ENCODE assay signal across 12 cellular contexts in genomic region chr18:13261658-13262357, GRCh38. TPM values are rescaled to one million over a fixed set of nuclear protein-coding genes. Genes with fewer than 3 reads are reported as not detected.
DNase-seq lines count a peak whose midpoint lies in the region; ATAC-seq and TF ChIP-seq lines count a peak whose summit lies in the region.
"Had no signal": no experiment of that assay in that cellular context is flagged by ENCODE, and none has a peak within 500 bp of the region (broad histone marks: within the 10 kb centered on the region; RNA-seq: fewer than 3 reads in every experiment).

No MANE protein-coding gene starts in this region.

- H3K4me1 ChIP-seq in naive thymus-derived CD4-positive, alpha-beta T cell (ENCODE audit: control insufficient read depth in 2 of 2, insufficient read depth in 2 of 2, low read length in 2 of 2) = peaks cover 2 to 38% of the 10 kb centered on the region in 2 donors
- peaks cover 61% of the 10 kb centered on the region for H3K4me1 ChIP-seq in vagina

- no peaks in the 10 kb centered on the region for H3K27me3 ChIP-seq in naive thymus-derived CD4-positive, alpha-beta T cell (ENCODE audit: control insufficient read depth in 2 of 2, insufficient read depth in 2 of 2, low read length in 2 of 2)
- H3K27me3 ChIP-seq in vagina (no peaks in the 10 kb centered on the region), MG63 (no peaks in the 10 kb centered on the region)
- H3K27me3 ChIP-seq: right lobe of liver had no signal

- peaks cover 10% of the 10 kb centered on the region for H3K27me3 Mint-ChIP-seq in MCF 10A (ENCODE audit: insufficient read depth, unreplicated experiment)
- H3K27me3 Mint-ChIP-seq in activated T-helper 1 cell treated with anti-CD3 and anti-CD28 coated beads, Interleukin-12 subunit alpha, Interleukin-12 subunit beta, Interleukin-2, Interleukin-4 antibody, amounts not matched to agents 30 ng/mL and 10 ng/mL and 1 ng/mL, durations not matched to agents 14 hours and 24 hours and 36 hours (ENCODE audit: insufficient read depth) = peaks cover 12% of the 10 kb centered on the region
- H3K27me3 Mint-ChIP-seq in naive thymus-derived CD4-positive, alpha-beta T cell = peaks cover 0 to 4% (median 0%) of the 10 kb centered on the region in 5 donors

- peak; percentile 55 for ATAC-seq in naive thymus-derived CD4-positive, alpha-beta T cell

- no TSS peak for BruUV-seq in MCF 10A (replicated peaks; lab: Mats Ljungman, UMichigan)

- no peaks in the 10 kb centered on the region for H3K36me3 ChIP-seq in naive thymus-derived CD4-positive, alpha-beta T cell (ENCODE audit: control insufficient read depth in 2 of 3, insufficient read depth in 3 of 3, low read length in 3 of 3)
- H3K36me3 ChIP-seq in vagina = no peaks in the 10 kb centered on the region
- H3K36me3 ChIP-seq in MG63 = no peaks in the 10 kb centered on the region
- H3K36me3 ChIP-seq: right lobe of liver had no signal

- H3K27ac Mint-ChIP-seq in MCF 10A (ENCODE audit: low read depth, unreplicated experiment) = no peak overlapping the region
- H3K27ac Mint-ChIP-seq in activated T-helper 1 cell treated with anti-CD3 and anti-CD28 coated beads, Interleukin-12 subunit alpha, Interleukin-12 subunit beta, Interleukin-2, Interleukin-4 antibody, amounts not matched to agents 30 ng/mL and 10 ng/mL and 1 ng/mL, durations not matched to agents 14 hours and 24 hours and 36 hours = peak overlapping the region; percentile 72
- peak overlapping the region in 8 of 9 donors; percentile 12 to 84 (median 70) for H3K27ac Mint-ChIP-seq in naive thymus-derived CD4-positive, alpha-beta T cell

- H3K4me3 Mint-ChIP-seq in MCF 10A (ENCODE audit: unreplicated experiment) = no peak overlapping the region
- no peak overlapping the region for H3K4me3 Mint-ChIP-seq in activated T-helper 1 cell treated with anti-CD3 and anti-CD28 coated beads, Interleukin-12 subunit alpha, Interleukin-12 subunit beta, Interleukin-2, Interleukin-4 antibody, amounts not matched to agents 30 ng/mL and 10 ng/mL and 1 ng/mL, durations not matched to agents 14 hours and 24 hours and 36 hours
- peak overlapping the region in 8 of 10 donors; percentile 5 to 80 (median 56) for H3K4me3 Mint-ChIP-seq in naive thymus-derived CD4-positive, alpha-beta T cell

- TF ChIP-seq CTCF in MCF 10A (IDR thresholded peaks at IDR 0.05; ENCODE audit: unreplicated experiment) (no peak), vagina (IDR thresholded peaks at IDR 0.05) (no peak)

- no peak overlapping the region for H3K4me3 ChIP-seq in naive thymus-derived CD4-positive, alpha-beta T cell (ENCODE audit: low read length)
- no peak overlapping the region for H3K4me3 ChIP-seq in vagina
- H3K4me3 ChIP-seq in MG63 = no peak overlapping the region
- H3K4me3 ChIP-seq: right lobe of liver had no signal

- H3K4me1 Mint-ChIP-seq in MCF 10A (ENCODE audit: insufficient read depth, unreplicated experiment) = no peaks in the 10 kb centered on the region
- peaks cover 38% of the 10 kb centered on the region for H3K4me1 Mint-ChIP-seq in activated T-helper 1 cell treated with anti-CD3 and anti-CD28 coated beads, Interleukin-12 subunit alpha, Interleukin-12 subunit beta, Interleukin-2, Interleukin-4 antibody, amounts not matched to agents 30 ng/mL and 10 ng/mL and 1 ng/mL, durations not matched to agents 14 hours and 24 hours and 36 hours (ENCODE audit: low read depth)
- H3K4me1 Mint-ChIP-seq in naive thymus-derived CD4-positive, alpha-beta T cell = peaks cover 29 to 58% (median 44%) of the 10 kb centered on the region in 7 donors

- DNase-seq in T47D (ENCODE audit: low read depth in 1 of 2, low spot score in 1 of 2) (peak; percentile 22 to 68), MCF 10A (ENCODE audit: unreplicated experiment) (no peak), vagina (ENCODE audit: extremely low spot score in 2 of 2) (no peak), MG63 (no peak), iPS-NIHi11 (ENCODE audit: low spot score) (no peak), NCI-H2196 treated with DMSO at 0.1 percent for 48 hours (lab: John Stamatoyannopoulos, UW; ENCODE audit: unreplicated experiment) (no peak)
- DNase-seq in activated T-helper 1 cell treated with anti-CD3 and anti-CD28 coated beads, Interleukin-12 subunit alpha, Interleukin-12 subunit beta, Interleukin-2, Interleukin-4 antibody, amounts not matched to agents 30 ng/mL and 10 ng/mL and 1 ng/mL, durations not matched to agents 14 hours and 24 hours and 36 hours (ENCODE audit: low spot score) = no peak
- peak in 1 of 9 donors; percentile 26 for DNase-seq in naive thymus-derived CD4-positive, alpha-beta T cell
- DNase-seq: AML-193, GDM1, right lobe of liver had no signal

- CTCF ChIA-PET in MCF 10A (lab: Yijun Ruan, JAX) = no interaction called here
- CTCF ChIA-PET in naive thymus-derived CD4-positive, alpha-beta T cell (lab: Charles Lee) = interaction anchor here (0.8 kb wide), 1 partner anchor 17 kb away, joined by 6 read pairs; no protein-coding TSS in a partner anchor

- H3K9me3 Mint-ChIP-seq in MCF 10A (ENCODE audit: unreplicated experiment) = peaks cover 15% of the 10 kb centered on the region
- H3K9me3 Mint-ChIP-seq in activated T-helper 1 cell treated with anti-CD3 and anti-CD28 coated beads, Interleukin-12 subunit alpha, Interleukin-12 subunit beta, Interleukin-2, Interleukin-4 antibody, amounts not matched to agents 30 ng/mL and 10 ng/mL and 1 ng/mL, durations not matched to agents 14 hours and 24 hours and 36 hours = no peaks in the 10 kb centered on the region
- H3K9me3 Mint-ChIP-seq in naive thymus-derived CD4-positive, alpha-beta T cell = no peaks in the 10 kb centered on the region

- in situ Hi-C loops in T47D (cut with HindIII; ENCODE audit: low pct_unique_long_range_greater_than_20kb, low sequenced_read_pairs) = no loop called here

- TF ChIP-seq POLR2A in vagina (IDR thresholded peaks at IDR 0.05) = no peak

- H3K36me3 Mint-ChIP-seq in MCF 10A (ENCODE audit: insufficient read depth, unreplicated experiment) = no peaks in the 10 kb centered on the region
- no peaks in the 10 kb centered on the region for H3K36me3 Mint-ChIP-seq in activated T-helper 1 cell treated with anti-CD3 and anti-CD28 coated beads, Interleukin-12 subunit alpha, Interleukin-12 subunit beta, Interleukin-2, Interleukin-4 antibody, amounts not matched to agents 30 ng/mL and 10 ng/mL and 1 ng/mL, durations not matched to agents 14 hours and 24 hours and 36 hours (ENCODE audit: low read depth)
- H3K36me3 Mint-ChIP-seq in naive thymus-derived CD4-positive, alpha-beta T cell = no peaks in the 10 kb centered on the region

- H3K9me3 ChIP-seq in naive thymus-derived CD4-positive, alpha-beta T cell (ENCODE audit: control insufficient read depth in 2 of 3, low read length in 3 of 3) = no peaks in the 10 kb centered on the region
- H3K9me3 ChIP-seq in vagina = no peaks in the 10 kb centered on the region
- no peaks in the 10 kb centered on the region for H3K9me3 ChIP-seq in MG63
- H3K9me3 ChIP-seq: right lobe of liver had no signal

- no peak overlapping the region for H3K27ac ChIP-seq in naive thymus-derived CD4-positive, alpha-beta T cell (ENCODE audit: low read depth, low read length)
- H3K27ac ChIP-seq in vagina = peak overlapping the region; percentile 37
- H3K27ac ChIP-seq: KMS-11 had no signal

- POLR2A ChIA-PET in MCF 10A (lab: Yijun Ruan, JAX) = no interaction called here
- POLR2A ChIA-PET in naive thymus-derived CD4-positive, alpha-beta T cell (lab: Charles Lee) = interaction anchor here (0.6 to 1.0 kb wide), 4 partner anchors 11 to 68 kb away, joined by 3 to 4 read pairs (median 3); no protein-coding TSS in a partner anchor

- intact Hi-C loops in MCF 10A (cut with micrococcal nuclease) (no loop called here), vagina (cut with DNase I) (no loop called here)
- intact Hi-C loops in activated T-helper 1 cell treated with anti-CD3 and anti-CD28 coated beads, Interleukin-12 subunit alpha, Interleukin-12 subunit beta, Interleukin-2, Interleukin-4 antibody, amounts not matched to agents 30 ng/mL and 10 ng/mL and 1 ng/mL, durations not matched to agents 14 hours and 24 hours and 36 hours (cut with micrococcal nuclease) = no loop called here
- intact Hi-C loops in naive thymus-derived CD4-positive, alpha-beta T cell (cut with micrococcal nuclease) = loop anchor here in 1 of 2 donors (2.0 kb wide), 1 partner anchor 43 kb away; the partner anchor contains the start of gene LDLRAD4

RNA-seq across cellular contexts. Expression of gene LDLRAD4, which starts 43.2 kb away (rescaled TPM):
- not detected in 2 replicates for total RNA-seq in MCF 10A (2022)
- 34.5 and 35.2 TPM in 2 replicates for total RNA-seq in activated T-helper 1 cell treated with anti-CD3 and anti-CD28 coated beads, Interleukin-12 subunit alpha, Interleukin-12 subunit beta, Interleukin-2, Interleukin-4 antibody, amounts not matched to agents 30 ng/mL and 10 ng/mL and 1 ng/mL, durations not matched to agents 14 hours and 24 hours and 36 hours
- 10 to 100 TPM; 33.4 to 84.3 (median 60.1) TPM for total RNA-seq in naive thymus-derived CD4-positive, alpha-beta T cell
- polyA plus RNA-seq in naive thymus-derived CD4-positive, alpha-beta T cell = 10 to 100 TPM; 13.0 to 19.5 TPM
- total RNA-seq in vagina = 24.3 TPM
- 0.02 and 0.36 TPM in 2 replicates for total RNA-seq in MG63 (2014; rRNA removed; shearing (Covaris generic); ENCODE audit: low replicate concordance)

Comparison
In these comparisons a context has a peak if more than half of its experiments do, and no peak if none do; other contexts are left out.
1. DNase-seq: peak in T47D (2 of 2); none in MCF 10A (single experiment), activated T-helper 1 cell treated with anti-CD3 and anti-CD28 coated beads, Interleukin-12 subunit alpha, Interleukin-12 subunit beta, Interleukin-2, Interleukin-4 antibody, amounts not matched to agents 30 ng/mL and 10 ng/mL and 1 ng/mL, durations not matched to agents 14 hours and 24 hours and 36 hours (single experiment), vagina (0 of 2), MG63 (single experiment), iPS-NIHi11 (single experiment) and NCI-H2196 treated with DMSO at 0.1 percent for 48 hours (single experiment).
2. H3K4me3 Mint-ChIP-seq: peak in naive thymus-derived CD4-positive, alpha-beta T cell (8 of 10); none in MCF 10A (single experiment) and activated T-helper 1 cell treated with anti-CD3 and anti-CD28 coated beads, Interleukin-12 subunit alpha, Interleukin-12 subunit beta, Interleukin-2, Interleukin-4 antibody, amounts not matched to agents 30 ng/mL and 10 ng/mL and 1 ng/mL, durations not matched to agents 14 hours and 24 hours and 36 hours (single experiment).
3. RNA of gene LDLRAD4, which starts 43.2 kb away (total RNA-seq): 33.4 to 84.3 TPM in naive thymus-derived CD4-positive, alpha-beta T cell, 34.5 to 35.2 TPM in activated T-helper 1 cell treated with anti-CD3 and anti-CD28 coated beads, Interleukin-12 subunit alpha, Interleukin-12 subunit beta, Interleukin-2, Interleukin-4 antibody, amounts not matched to agents 30 ng/mL and 10 ng/mL and 1 ng/mL, durations not matched to agents 14 hours and 24 hours and 36 hours and 24.3 TPM in vagina (single experiment); 0.02 to 0.36 TPM in MG63 and not detected in MCF 10A; every median in the first group is over 10 times any median in the second.